ENCODE assay signal across 21 cellular contexts in genomic region chr10:84522612-84523462, GRCh38.
A peak's percentile ranks its signal among the peaks of the same experiment; 100 is the strongest.
DNase-seq lines count a peak whose midpoint lies in the region; ATAC-seq, FAIRE-seq and TF ChIP-seq lines count a peak whose summit lies in the region.
"Had no signal": no experiment of that assay in that cellular context is flagged by ENCODE, and none has a peak within 500 bp of the region (broad histone marks: within the 10 kb centered on the region; RNA-seq: fewer than 3 reads in every experiment).

No MANE protein-coding gene starts in this region.

- peak overlapping the region; percentile 45 for H3K27ac Mint-ChIP-seq in WTC11
- peak overlapping the region; percentile 61 for H3K27ac Mint-ChIP-seq in neural progenitor cell
- H3K27ac Mint-ChIP-seq: activated CD8-positive, alpha-beta memory T cell treated with anti-CD3 and anti-CD28 coated beads, Interleukin-2, amount 10 ng/mL, durations not matched to agents 7 days and 5 days; CD8-positive, alpha-beta T cell; dendritic cell treated with granulocyte-macrophage colony-stimulating factor and Interleukin-4, amounts not matched to agents 40 ng/mL and 50 ng/mL, for 4 days; stimulated activated naive B cell treated with anti-CD40 and anti-IgM and Interleukin-4, amounts not matched to agents 10 μg/mL and 1 μg/mL and 100 μg/mL, for 72 hours had no signal

- no peak for TF ChIP-seq POLR2A in H54 (IDR thresholded peaks at IDR 0.05; ENCODE audit: low read depth, low read length)
- TF ChIP-seq POLR2A in endothelial cell of umbilical vein (IDR thresholded peaks at IDR 0.05; ENCODE audit: low read depth, low read length) = no peak
- no peak for TF ChIP-seq POLR2A in breast epithelium (IDR thresholded peaks at IDR 0.05)

- FAIRE-seq in H54 (lab: Jason Lieb, UNC) (peak; percentile 65), endothelial cell of umbilical vein (lab: Jason Lieb, UNC) (peak; percentile 26)
- FAIRE-seq: GM12878 had no signal

- H2AFZ ChIP-seq in endothelial cell of umbilical vein (ENCODE audit: low read depth, low read length) (no peak overlapping the region), neural progenitor cell (replicated peaks) (peak overlapping the region; percentile 78)
- H2AFZ ChIP-seq: parathyroid adenoma had no signal

- H3K27me3 Mint-ChIP-seq in WTC11 (ENCODE audit: low read depth) = peaks cover 9% of the 10 kb centered on the region
- peaks cover 3% of the 10 kb centered on the region for H3K27me3 Mint-ChIP-seq in neural progenitor cell (ENCODE audit: insufficient read depth, low read depth)
- H3K27me3 Mint-ChIP-seq: activated CD8-positive, alpha-beta memory T cell treated with anti-CD3 and anti-CD28 coated beads, Interleukin-2, amount 10 ng/mL, durations not matched to agents 7 days and 5 days; naive thymus-derived CD8-positive, alpha-beta T cell had no signal

- no peaks in the 10 kb centered on the region for H3K36me3 ChIP-seq in endothelial cell of umbilical vein (ENCODE audit: control insufficient read depth in 2 of 2, extremely low read depth in 1 of 2, insufficient read depth in 2 of 2, low read length in 2 of 2)
- no peaks in the 10 kb centered on the region for H3K36me3 ChIP-seq in neural progenitor cell
- H3K36me3 ChIP-seq in breast epithelium = no peaks in the 10 kb centered on the region
- H3K36me3 ChIP-seq: gastroesophageal sphincter had no signal

- no TSS peak for BruUV-seq in endothelial cell of umbilical vein (replicated peaks; lab: Mats Ljungman, UMichigan)

- ATAC-seq in WTC11 (peak; percentile 52), HG03139 (IDR thresholded peaks at IDR 0.05; ENCODE audit: unreplicated experiment) (no peak), HG03280 (IDR thresholded peaks at IDR 0.05; ENCODE audit: unreplicated experiment) (no peak)
- ATAC-seq: activated CD8-positive, alpha-beta memory T cell treated with anti-CD3 and anti-CD28 coated beads, Interleukin-2, amount 10 ng/mL, durations not matched to agents 7 days and 5 days; CD8-positive, alpha-beta T cell; gastroesophageal sphincter; GM12878; Right ventricle myocardium inferior; stimulated activated naive B cell treated with anti-CD40 and anti-IgM and Interleukin-4, amounts not matched to agents 10 μg/mL and 1 μg/mL and 100 μg/mL, for 72 hours had no signal

- H3K36me3 Mint-ChIP-seq in WTC11 (peaks cover 24% of the 10 kb centered on the region), neural progenitor cell (peaks cover 3% of the 10 kb centered on the region)

- no peaks in the 10 kb centered on the region for H4K20me1 ChIP-seq in endothelial cell of umbilical vein (replicated peaks; ENCODE audit: control insufficient read depth, extremely low read depth, insufficient read depth, low read length)
- no peaks in the 10 kb centered on the region for H4K20me1 ChIP-seq in neural progenitor cell (ENCODE audit: low read depth)

- TF ChIP-seq CTCF in WTC11 (IDR thresholded peaks at IDR 0.05) = no peak
- TF ChIP-seq CTCF in endothelial cell of umbilical vein (IDR thresholded peaks at IDR 0.05; ENCODE audit: extremely low read depth in 1 of 2, insufficient read depth in 1 of 2, low read depth in 1 of 2, low read length in 2 of 2) = no peak
- TF ChIP-seq CTCF in neural progenitor cell (IDR thresholded peaks at IDR 0.05) = no peak
- TF ChIP-seq CTCF in breast epithelium (IDR thresholded peaks at IDR 0.05) = no peak

- H3K9ac ChIP-seq in endothelial cell of umbilical vein (replicated peaks; ENCODE audit: extremely low read depth, insufficient read depth, low read length) (no peak overlapping the region), neural progenitor cell (no peak overlapping the region)
- H3K9ac ChIP-seq: parathyroid adenoma had no signal

- no peaks in the 10 kb centered on the region for H3K9me1 ChIP-seq in endothelial cell of umbilical vein (replicated peaks; ENCODE audit: control insufficient read depth, extremely low read depth, insufficient read depth, low read length)

- DNase-seq in H54 (ENCODE audit: insufficient read length, low spot score) (no peak), WTC11 (ENCODE audit: low spot score) (no peak), endothelial cell of umbilical vein (ENCODE audit: low read depth, low spot score) (peak; percentile 61), neural progenitor cell (ENCODE audit: low spot score) (no peak), H4 (ENCODE audit: low spot score) (no peak), breast epithelium (ENCODE audit: low spot score in 2 of 2) (no peak)
- DNase-seq: activated CD4-positive, alpha-beta T cell treated with anti-CD3 and anti-CD28 coated beads for 48 hours; activated CD8-positive, alpha-beta memory T cell treated with anti-CD3 and anti-CD28 coated beads, Interleukin-2, amount 10 ng/mL, durations not matched to agents 7 days and 5 days; DMS79; mesendoderm; NCI-H526 treated with DMSO at 0.1 percent for 48 hours; stimulated activated naive B cell treated with anti-CD40 and anti-IgM and Interleukin-4, amounts not matched to agents 10 μg/mL and 1 μg/mL and 100 μg/mL, for 72 hours had no signal

- peaks cover 12% of the 10 kb centered on the region for H3K4me1 ChIP-seq in endothelial cell of umbilical vein (ENCODE audit: control insufficient read depth, extremely low read depth, insufficient read depth, low read length)
- peaks cover 29% of the 10 kb centered on the region for H3K4me1 ChIP-seq in neural progenitor cell
- H3K4me1 ChIP-seq in breast epithelium = no peaks in the 10 kb centered on the region
- H3K4me1 ChIP-seq: gastroesophageal sphincter, parathyroid adenoma had no signal

- dilution Hi-C loops in endothelial cell of umbilical vein (cut with MboI; ENCODE audit: extremely low pct_ligation_motif_present, low sequenced_read_pairs) = no loop called here

- H3K4me3 ChIP-seq in endothelial cell of umbilical vein (replicated peaks in 1 of 3; ENCODE audit: insufficient read depth in 1 of 3, low read depth in 1 of 3, low read length in 3 of 3) (no peak overlapping the region), neural progenitor cell (no peak overlapping the region), breast epithelium (no peak overlapping the region)
- H3K4me3 ChIP-seq: gastroesophageal sphincter, GM12878 had no signal

- peaks cover 22% of the 10 kb centered on the region for H3F3A ChIP-seq in neural progenitor cell (ENCODE audit: low read depth)

- H3K27ac ChIP-seq in endothelial cell of umbilical vein (ENCODE audit: insufficient read depth, low read depth, low read length) = no peak overlapping the region
- peak overlapping the region; percentile 49 for H3K27ac ChIP-seq in neural progenitor cell
- H3K27ac ChIP-seq in breast epithelium = no peak overlapping the region
- H3K27ac ChIP-seq: gastroesophageal sphincter, parathyroid adenoma had no signal

- CTCF ChIA-PET in WTC11 (lab: Charles Lee) (interaction anchor here (0.5 to 2.5 kb wide), 7 partner anchors 14 to 1423 kb away, joined by 3 to 16 read pairs (median 8); no protein-coding TSS in a partner anchor), endothelial cell of umbilical vein (lab: Charles Lee) (interaction anchor here (0.6 to 2.3 kb wide), 9 partner anchors 11 to 258 kb away, joined by 3 to 12 read pairs (median 4); no protein-coding TSS in a partner anchor)

- peaks cover 36% of the 10 kb centered on the region for H3K4me1 Mint-ChIP-seq in WTC11
- H3K4me1 Mint-ChIP-seq in neural progenitor cell = peaks cover 36% of the 10 kb centered on the region
- H3K4me1 Mint-ChIP-seq: stimulated activated naive B cell treated with anti-CD40 and anti-IgM and Interleukin-4, amounts not matched to agents 10 μg/mL and 1 μg/mL and 100 μg/mL, for 72 hours had no signal

- H3K9me3 Mint-ChIP-seq in WTC11 (peaks cover 26% of the 10 kb centered on the region), neural progenitor cell (peaks cover 7% of the 10 kb centered on the region)

- H3K4me2 ChIP-seq in endothelial cell of umbilical vein (ENCODE audit: insufficient read depth, low read length) (no peak overlapping the region), neural progenitor cell (peak overlapping the region; percentile 29)

- H3K4me3 Mint-ChIP-seq in WTC11 (no peak overlapping the region), neural progenitor cell (no peak overlapping the region)
- H3K4me3 Mint-ChIP-seq: activated CD8-positive, alpha-beta memory T cell treated with anti-CD3 and anti-CD28 coated beads, Interleukin-2, amount 10 ng/mL, durations not matched to agents 7 days and 5 days; CD8-positive, alpha-beta T cell; dendritic cell treated with granulocyte-macrophage colony-stimulating factor and Interleukin-4, amounts not matched to agents 40 ng/mL and 50 ng/mL, for 4 days; naive thymus-derived CD8-positive, alpha-beta T cell; stimulated activated naive B cell treated with anti-CD40 and anti-IgM and Interleukin-4, amounts not matched to agents 10 μg/mL and 1 μg/mL and 100 μg/mL, for 72 hours had no signal

- POLR2A ChIA-PET in WTC11 (lab: Charles Lee) (interaction anchor here (0.6 kb wide), 1 partner anchor 182 kb away, joined by 6 read pairs; no protein-coding TSS in a partner anchor), endothelial cell of umbilical vein (lab: Charles Lee) (no interaction called here)

- H3K79me2 ChIP-seq in endothelial cell of umbilical vein (ENCODE audit: control insufficient read depth, insufficient read depth, low read length) (no peaks in the 10 kb centered on the region), neural progenitor cell (ENCODE audit: low read depth) (no peaks in the 10 kb centered on the region)
- H3K79me2 ChIP-seq: parathyroid adenoma had no signal

- intact Hi-C loops in endothelial cell of umbilical vein (cut with micrococcal nuclease) (no loop called here), breast epithelium (cut with DNase I; ENCODE audit: low total_unique reads) (no loop called here)

- H3K27me3 ChIP-seq in endothelial cell of umbilical vein (ENCODE audit: control insufficient read depth in 2 of 2, insufficient read depth in 2 of 2, low read length in 2 of 2) (no peaks in the 10 kb centered on the region), neural progenitor cell (no peaks in the 10 kb centered on the region), breast epithelium (no peaks in the 10 kb centered on the region)
- H3K27me3 ChIP-seq: gastroesophageal sphincter had no signal

- H3K9me3 ChIP-seq in endothelial cell of umbilical vein (replicated peaks; ENCODE audit: control insufficient read depth, insufficient read depth, low read length) = no peaks in the 10 kb centered on the region
- no peaks in the 10 kb centered on the region for H3K9me3 ChIP-seq in neural progenitor cell (ENCODE audit: low read depth)
- H3K9me3 ChIP-seq in breast epithelium = peaks cover 0 to 6% of the 10 kb centered on the region in 2 donors

TF ChIP-seq in WTC11, 78 proteins besides CTCF, POLR2A, EP300 and RAD21 (continues in another document):
- no peak for TF ChIP-seq NR1H2 (CRISPR knock-in tag; IDR thresholded peaks at IDR 0.05)

TF ChIP-seq in endothelial cell of umbilical vein, 7 proteins besides CTCF, POLR2A, EP300 and RAD21 (continues in another document):
- TF ChIP-seq GATA2 (IDR thresholded peaks at IDR 0.05; ENCODE audit: insufficient read depth, insufficient read length, low read depth, low read length) (no peak), JUN (IDR thresholded peaks at IDR 0.05; ENCODE audit: borderline replicate concordance, insufficient read depth, insufficient read length, low read depth) (no peak), MAX (IDR thresholded peaks at IDR 0.05; ENCODE audit: insufficient read depth, insufficient read length) (no peak), MYC (IDR thresholded peaks at IDR 0.05; ENCODE audit: low read depth, low read length) (no peak)
